In the genomic region with DNA sequence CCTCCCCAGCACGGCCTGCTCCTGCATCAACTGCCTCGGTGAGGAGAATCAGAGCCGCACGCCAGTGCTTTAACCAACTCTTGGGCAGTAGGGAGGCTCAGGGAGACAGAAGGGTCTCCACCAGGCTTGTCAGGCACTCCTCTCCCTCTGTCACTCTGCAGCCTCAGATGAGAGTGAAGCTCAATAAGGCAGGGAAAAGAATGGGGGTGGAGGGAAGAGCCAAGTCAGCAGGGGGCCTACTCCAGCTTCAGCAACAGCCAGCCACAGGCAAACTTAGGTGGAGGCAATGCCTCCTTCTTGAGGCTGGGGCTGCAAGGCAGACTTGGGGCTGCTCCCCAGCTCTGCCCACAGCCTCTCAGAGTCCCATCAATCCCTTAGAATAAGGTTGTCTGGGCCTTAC, we compare ENCODE assay signal across 34 cellular contexts. TPM values are rescaled to one million over a fixed set of nuclear protein-coding genes. Genes with fewer than 3 reads are reported as not detected.
DNase-seq lines count a peak whose midpoint lies in the region; ATAC-seq and TF ChIP-seq lines count a peak whose summit lies in the region.
"Had no signal": no experiment of that assay in that cellular context is flagged by ENCODE, and none has a peak within 500 bp of the region (broad histone marks: within the 10 kb centered on the region; RNA-seq: fewer than 3 reads in every experiment).

No MANE protein-coding gene starts in this region.

- TF ChIP-seq POLR2A in gastroesophageal sphincter (IDR thresholded peaks at IDR 0.05): no peak

- no peak for TF ChIP-seq EP300 in gastroesophageal sphincter (IDR thresholded peaks at IDR 0.05)

- peak; percentile 42 for DNase-seq in NCI-H82 (lab: John Stamatoyannopoulos, UW)
- no peak for DNase-seq in NCI-H82 treated with DMSO at 0.1 percent for 48 hours (lab: John Stamatoyannopoulos, UW; ENCODE audit: unreplicated experiment)
- no peak for DNase-seq in NT2/D1 (ENCODE audit: low read depth, low spot score)
- DNase-seq in coronary artery (ENCODE audit: low spot score): peak; percentile 17
- DNase-seq in NCI-H1105 (lab: John Stamatoyannopoulos, UW): no peak
- DNase-seq in effector CD4-positive, alpha-beta T cell: no peak
- DNase-seq: 8988T; activated B cell treated with CpG ODN at 0.5 μM for 24 hours; activated CD4-positive, alpha-beta T cell treated with anti-CD3 and anti-CD28 coated beads, Interleukin-2, amount 50 U/mL, for 1 hour; activated gamma-delta T cell; activated naive CD8-positive, alpha-beta T cell treated with anti-CD3 and anti-CD28 coated beads for 36 hours; activated T-cell treated with anti-CD3 and anti-CD28 coated beads, Interleukin-2, amount 50 U/mL, for 24 hours; anterior cingulate cortex; CD4-positive, CD25-positive, alpha-beta regulatory T cell; colonic mucosa; effector memory CD8-positive, alpha-beta T cell; EL; foreskin melanocyte; heart right ventricle; KG1; kidney; left ventricle myocardium superior; mesendoderm; NCI-H1417 treated with DMSO at 0.1 percent for 48 hours; NCI-H2029 treated with DMSO at 0.1 percent for 48 hours; NCI-H345; NCI-H748 treated with DMSO at 0.1 percent for 48 hours; small intestine; stimulated activated naive B cell treated with anti-CD40 and anti-IgM and Interleukin-4, amounts not matched to agents 10 μg/mL and 1 μg/mL and 100 μg/mL, for 72 hours; T1000 had no signal

- H3K27ac ChIP-seq in coronary artery (no peak overlapping the region), gastroesophageal sphincter (no peak overlapping the region)
- H3K27ac ChIP-seq: colonic mucosa, SJSA1 had no signal

- no peaks in the 10 kb centered on the region for H3K27me3 ChIP-seq in NT2/D1 (ENCODE audit: insufficient read depth, insufficient read length)
- no peaks in the 10 kb centered on the region for H3K27me3 ChIP-seq in gastroesophageal sphincter
- H3K27me3 ChIP-seq: colonic mucosa, heart right ventricle, SJSA1 had no signal

- H3K9me3 ChIP-seq in NT2/D1 (ENCODE audit: insufficient read depth, low read length): no peaks in the 10 kb centered on the region
- no peaks in the 10 kb centered on the region for H3K9me3 ChIP-seq in gastroesophageal sphincter
- H3K9me3 ChIP-seq: colonic mucosa, heart right ventricle, SJSA1 had no signal

- WGBS in gastroesophageal sphincter (ENCODE audit: low coverage in 1 of 2), 2 donors: 78% methylated on average over 1 of the region's 4 CpGs; no CpG with 5 or more reads in 1 of the 2 donors

- no peak for TF ChIP-seq CTCF in coronary artery (IDR thresholded peaks at IDR 0.05)
- no peak for TF ChIP-seq CTCF in gastroesophageal sphincter (IDR thresholded peaks at IDR 0.05)

- H3K9ac ChIP-seq in NT2/D1 (ENCODE audit: insufficient read length, low read depth): peak overlapping the region; percentile 37

- H3K4me1 ChIP-seq in NT2/D1 (ENCODE audit: insufficient read depth, insufficient read length) (peaks cover 11% of the 10 kb centered on the region), gastroesophageal sphincter (peaks cover 0 to 27% (median 9%) of the 10 kb centered on the region in 3 donors)
- H3K4me1 ChIP-seq: colonic mucosa had no signal

- no peak overlapping the region for H3K4me3 ChIP-seq in NT2/D1 (ENCODE audit: insufficient read length, low read depth)
- no peak overlapping the region for H3K4me3 ChIP-seq in coronary artery
- no peak overlapping the region for H3K4me3 ChIP-seq in gastroesophageal sphincter
- H3K4me3 ChIP-seq: colonic mucosa, heart right ventricle, SJSA1 had no signal

- ATAC-seq in HG03139 (IDR thresholded peaks at IDR 0.05; ENCODE audit: unreplicated experiment): no peak
- ATAC-seq in gastroesophageal sphincter: no peak
- ATAC-seq: effector memory CD8-positive, alpha-beta T cell; heart right ventricle; left ventricle myocardium superior; stimulated activated naive B cell treated with anti-CD40 and anti-IgM and Interleukin-4, amounts not matched to agents 10 μg/mL and 1 μg/mL and 100 μg/mL, for 72 hours had no signal

- H3K36me3 ChIP-seq in NT2/D1 (ENCODE audit: insufficient read depth, insufficient read length, low read length): peaks cover 10% of the 10 kb centered on the region
- H3K36me3 ChIP-seq in gastroesophageal sphincter: peaks cover 0 to 53% of the 10 kb centered on the region in 2 donors
- H3K36me3 ChIP-seq: colonic mucosa had no signal

RNA-seq across cellular contexts. Expression of a gene that starts 51.8 kb away (rescaled TPM):
- under 1 TPM in 1 of 4 donors, not detected in 3; 0.67 TPM for total RNA-seq in gastroesophageal sphincter
- total RNA-seq: activated B cell treated with CpG ODN at 0.5 μM for 24 hours; activated naive CD8-positive, alpha-beta T cell treated with anti-CD3 and anti-CD28 coated beads for 36 hours; CD4-positive, CD25-positive, alpha-beta regulatory T cell; colonic mucosa; kidney; left ventricle myocardium superior; RPMI7951; SJSA1 had no signal

RNA-seq across cellular contexts. Expression of a gene that starts 58.2 kb away (rescaled TPM):
- 100 to 1,000 TPM in 3 of 4 donors, 10 to 100 TPM in 1; 99.8 to 223 (median 181) TPM for total RNA-seq in gastroesophageal sphincter

Comparison
In these comparisons a context has a peak if more than half of its experiments do, and no peak if none do; other contexts are left out.
1. DNase-seq: peak in NCI-H82 (single experiment) and coronary artery (single experiment); none in NCI-H82 treated with DMSO at 0.1 percent for 48 hours (single experiment), NT2/D1 (single experiment), NCI-H1105 (single experiment) and effector CD4-positive, alpha-beta T cell (single experiment).